In genomic region chr11:62336949-62337681, GRCh38 we compare ENCODE assay signal across 1 cellular context.
TF ChIP-seq lines count a peak whose summit lies in the region.

Gene ASRGL1 (plus strand): TSS chr11:62337448. CDS start chr11:62337978, 530 bp downstream.

TF ChIP-seq in WTC11, 78 proteins besides CTCF, POLR2A, EP300 and RAD21 (continued from another document):
- TF ChIP-seq HMGXB4 (CRISPR knock-in tag; IDR thresholded peaks at IDR 0.05) (peak; percentile 79), ZNF317 (CRISPR knock-in tag; IDR thresholded peaks at IDR 0.05; ENCODE audit: borderline replicate concordance, low read depth) (no peak; the same call in 1 of the 2 replicates), MLX (CRISPR knock-in tag; IDR thresholded peaks at IDR 0.05) (no peak), MXD4 (CRISPR knock-in tag; IDR thresholded peaks at IDR 0.05; ENCODE audit: borderline replicate concordance) (no peak), CREB1 (CRISPR knock-in tag; IDR thresholded peaks at IDR 0.05) (no peak), USF2 (CRISPR knock-in tag; IDR thresholded peaks at IDR 0.05) (no peak), E2F4 (CRISPR knock-in tag; IDR thresholded peaks at IDR 0.05; ENCODE audit: borderline replicate concordance, low read depth) (0 out of 2 replicates have a peak, but pooled peaks have one; percentile 49), ZNF512 (CRISPR knock-in tag; IDR thresholded peaks at IDR 0.05; ENCODE audit: borderline replicate concordance) (no peak), TEAD1 (CRISPR knock-in tag; IDR thresholded peaks at IDR 0.05) (no peak), STAT6 (CRISPR knock-in tag; conservative IDR thresholded peaks at IDR 0.05; ENCODE audit: low read depth) (no peak), ZNF532 (CRISPR knock-in tag; IDR thresholded peaks at IDR 0.05; ENCODE audit: borderline replicate concordance) (no peak), ZNF219 (CRISPR knock-in tag; IDR thresholded peaks at IDR 0.05; ENCODE audit: borderline replicate concordance) (no peak), NFE2L1 (CRISPR knock-in tag; IDR thresholded peaks at IDR 0.05) (no peak), E2F1 (CRISPR knock-in tag; IDR thresholded peaks at IDR 0.05) (no peak), AR (CRISPR knock-in tag; IDR thresholded peaks at IDR 0.05) (no peak), FOXP4 (CRISPR knock-in tag; IDR thresholded peaks at IDR 0.05) (no peak; the same call in none of the 2 replicates), RELA (CRISPR knock-in tag; IDR thresholded peaks at IDR 0.05; ENCODE audit: borderline replicate concordance) (peak; percentile 88; the same call in 1 of the 2 replicates), JAZF1 (CRISPR knock-in tag; IDR thresholded peaks at IDR 0.05) (no peak), KAT7 (CRISPR knock-in tag; IDR thresholded peaks at IDR 0.05; ENCODE audit: borderline replicate concordance) (no peak), GABPB1 (CRISPR knock-in tag; IDR thresholded peaks at IDR 0.05) (no peak), FOXP1 (CRISPR knock-in tag; IDR thresholded peaks at IDR 0.05; ENCODE audit: borderline replicate concordance) (no peak), SOX15 (CRISPR knock-in tag; IDR thresholded peaks at IDR 0.05) (no peak)
